ENCODE assay signal across 8 cellular contexts in the genomic region with DNA sequence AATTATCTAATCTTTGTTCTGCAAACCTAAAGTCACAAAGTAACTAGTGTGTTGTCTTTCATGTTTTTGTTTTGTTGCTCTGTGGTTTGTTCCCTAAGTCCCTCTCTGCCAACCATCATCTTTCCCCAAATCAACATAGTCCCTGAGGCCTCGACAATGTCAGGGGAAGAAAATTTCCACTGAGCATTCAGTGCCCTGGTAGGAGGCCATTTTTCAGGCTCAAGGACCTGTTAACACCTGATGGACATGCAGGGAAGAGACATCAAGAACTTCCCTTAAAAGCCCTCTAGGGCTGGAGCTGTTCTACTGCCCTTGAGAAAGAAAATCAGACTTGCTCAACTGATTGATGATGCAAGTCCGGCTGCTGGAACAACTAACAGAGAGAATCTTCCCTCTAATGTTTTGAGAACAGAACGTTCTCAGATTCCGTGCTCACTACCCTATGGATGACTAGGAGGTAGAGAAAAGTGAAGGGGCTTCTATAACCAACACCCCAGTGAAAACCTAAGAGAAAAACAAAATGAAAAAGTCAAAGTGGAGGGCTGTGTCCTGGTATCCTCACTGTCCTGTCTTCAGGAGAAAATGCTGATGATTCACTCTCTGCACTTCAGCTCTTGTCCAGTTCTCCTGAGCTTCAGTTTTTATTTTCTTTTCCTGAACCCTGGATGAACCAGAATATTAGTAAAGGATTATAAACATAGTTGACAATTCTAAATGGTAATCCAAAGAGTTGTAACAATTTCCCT.
DNase-seq lines count a peak whose midpoint lies in the region; ATAC-seq and TF ChIP-seq lines count a peak whose summit lies in the region.

No MANE protein-coding gene starts in this region.

- H3K4me1 Mint-ChIP-seq in CD8-positive, alpha-beta T cell (ENCODE audit: low read depth), result peaks cover 88% of the 10 kb centered on the region

- peaks cover 50% of the 10 kb centered on the region for H3K4me1 ChIP-seq in CD8-positive, alpha-beta T cell (ENCODE audit: insufficient read depth, low read length)
- H3K4me1 ChIP-seq in rectal smooth muscle tissue (ENCODE audit: control insufficient read depth, insufficient read depth, low read length), result peaks cover 38% of the 10 kb centered on the region

- TF ChIP-seq CTCF in CD8-positive, alpha-beta T cell (IDR thresholded peaks at IDR 0.05), result no peak

- no peak overlapping the region for H3K9ac ChIP-seq in rectal smooth muscle tissue (ENCODE audit: low read length)

- POLR2A ChIA-PET in CD8-positive, alpha-beta T cell (lab: Charles Lee), result no interaction called here

- no peaks in the 10 kb centered on the region for H3K9me3 Mint-ChIP-seq in CD8-positive, alpha-beta T cell

- intact Hi-C loops in CD8-positive, alpha-beta T cell (cut with DNase I, micrococcal nuclease), result no loop called here
- intact Hi-C loops in Right ventricle myocardium superior (cut with DNase I), result no loop called here

- ATAC-seq in CD8-positive, alpha-beta T cell, result no peak
- ATAC-seq in Right ventricle myocardium superior (ENCODE audit: poor library complexity), result peak; percentile 80

- no peaks in the 10 kb centered on the region for H3K9me3 ChIP-seq in CD8-positive, alpha-beta T cell (ENCODE audit: low read length)

- no peak overlapping the region for H3K4me3 ChIP-seq in CD8-positive, alpha-beta T cell (ENCODE audit: low read depth, low read length)
- H3K4me3 ChIP-seq in rectal smooth muscle tissue (ENCODE audit: low read length), result no peak overlapping the region

- H3K36me3 ChIP-seq in CD8-positive, alpha-beta T cell (ENCODE audit: insufficient read depth, low read length), result no peaks in the 10 kb centered on the region
- H3K36me3 ChIP-seq in rectal smooth muscle tissue (ENCODE audit: control insufficient read depth, insufficient read depth, low read length), result no peaks in the 10 kb centered on the region

- peak overlapping the region; percentile 76 for H3K27ac Mint-ChIP-seq in CD8-positive, alpha-beta T cell

- DNase-seq in CD8-positive, alpha-beta T cell, result no peak
- DNase-seq in SKM-1 (lab: John Stamatoyannopoulos, UW; ENCODE audit: unreplicated experiment) (peak; percentile 81), Right ventricle myocardium superior (no peak), occipital lobe (lab: John Stamatoyannopoulos, UW) (no peak), NCI-H1105 (lab: John Stamatoyannopoulos, UW) (no peak), NCI-H1105 treated with DMSO at 0.1 percent for 48 hours (lab: John Stamatoyannopoulos, UW) (no peak)
- no peak for DNase-seq in stimulated activated CD4-positive, alpha-beta T cell treated with anti-CD3 and anti-CD28 coated beads, Interleukin-2, amount 100 ng/mL, for 24 hours

- no peaks in the 10 kb centered on the region for H3K27me3 ChIP-seq in CD8-positive, alpha-beta T cell (ENCODE audit: insufficient read depth, low read length)
- no peaks in the 10 kb centered on the region for H3K27me3 ChIP-seq in rectal smooth muscle tissue (ENCODE audit: control insufficient read depth, insufficient read depth, low read length)

- CTCF ChIA-PET in CD8-positive, alpha-beta T cell (lab: Charles Lee), result no interaction called here

- H3K36me3 Mint-ChIP-seq in CD8-positive, alpha-beta T cell, result peaks cover 31% of the 10 kb centered on the region

- peak overlapping the region; percentile 38 for H3K4me3 Mint-ChIP-seq in CD8-positive, alpha-beta T cell

- H3K27me3 Mint-ChIP-seq in CD8-positive, alpha-beta T cell (ENCODE audit: low read depth), result no peaks in the 10 kb centered on the region

- no peak overlapping the region for H3K27ac ChIP-seq in CD8-positive, alpha-beta T cell (ENCODE audit: low read depth, low read length)
- peak overlapping the region; percentile 93 for H3K27ac ChIP-seq in rectal smooth muscle tissue (ENCODE audit: low read depth, low read length)
